Comparison of ENCODE assay signal across 8 cellular contexts in genomic region chrX:54639346-54640102, GRCh38.
A peak's percentile ranks its signal among the peaks of the same experiment; 100 is the strongest.
DNase-seq lines count a peak whose midpoint lies in the region; ATAC-seq and TF ChIP-seq lines count a peak whose summit lies in the region.

No MANE protein-coding gene starts in this region.

- peak overlapping the region; percentile 93 for H3K27ac ChIP-seq in cardiac muscle cell
- peak overlapping the region; percentile 96 for H3K27ac ChIP-seq in parathyroid adenoma
- H3K27ac ChIP-seq in tibial nerve: peak overlapping the region; percentile 79 to 95 (median 88)

- H3K36me3 ChIP-seq in adipocyte (ENCODE audit: control insufficient read depth, insufficient read depth, low read length, severe bottlenecking) (no peaks in the 10 kb centered on the region), cardiac muscle cell (no peaks in the 10 kb centered on the region), parathyroid adenoma (ENCODE audit: control insufficient read depth, insufficient read depth, low read length) (no peaks in the 10 kb centered on the region), tibial nerve (no peaks in the 10 kb centered on the region)

- peak; percentile 92 for ATAC-seq in HG02840 (IDR thresholded peaks at IDR 0.05; ENCODE audit: low FRiP score, unreplicated experiment)

- TF ChIP-seq POLR2A in tibial nerve (IDR thresholded peaks at IDR 0.05): peak; percentile 13 to 69

- peak overlapping the region; percentile 73 for H3K4me2 ChIP-seq in parathyroid adenoma (ENCODE audit: low read length)

- H3K4me3 ChIP-seq in GM12875 (ENCODE audit: low read depth, low read length) (peak overlapping the region; percentile 64), adipocyte (ENCODE audit: low read length) (peak overlapping the region; percentile 85), cardiac muscle cell (peak overlapping the region; percentile 35), parathyroid adenoma (ENCODE audit: low read depth, low read length) (peak overlapping the region; percentile 66), tibial nerve (peak overlapping the region; percentile 30 to 53 (median 34))

- H3K4me1 ChIP-seq in adipocyte (ENCODE audit: control insufficient read depth, insufficient read depth, low read length): peaks cover 10% of the 10 kb centered on the region
- no peaks in the 10 kb centered on the region for H3K4me1 ChIP-seq in cardiac muscle cell (ENCODE audit: low read depth)
- peaks cover 14% of the 10 kb centered on the region for H3K4me1 ChIP-seq in parathyroid adenoma
- H3K4me1 ChIP-seq in tibial nerve: no peaks in the 10 kb centered on the region

- peak; percentile 61; the same call in 1 of the 2 replicates for TF ChIP-seq CTCF in GM12875 (IDR thresholded peaks at IDR 0.05; ENCODE audit: borderline replicate concordance, insufficient read depth, low read depth, low read length)
- peak; percentile 62 for TF ChIP-seq CTCF in cardiac muscle cell (IDR thresholded peaks at IDR 0.05; ENCODE audit: low read depth, low read length)
- peak; percentile 52 for TF ChIP-seq CTCF in parathyroid adenoma (IDR thresholded peaks at IDR 0.05)
- peak; percentile 44 to 78 (median 56) for TF ChIP-seq CTCF in tibial nerve (IDR thresholded peaks at IDR 0.05)

- TF ChIP-seq EP300 in tibial nerve (IDR thresholded peaks at IDR 0.05): peak; percentile 55 to 92

- no peaks in the 10 kb centered on the region for H3K79me2 ChIP-seq in parathyroid adenoma

- H2AFZ ChIP-seq in parathyroid adenoma: peak overlapping the region; percentile 79

- H3K9me3 ChIP-seq in adipocyte (ENCODE audit: control insufficient read depth, low read length) (no peaks in the 10 kb centered on the region), cardiac muscle cell (ENCODE audit: low read depth) (no peaks in the 10 kb centered on the region), parathyroid adenoma (ENCODE audit: control insufficient read depth, low read length) (no peaks in the 10 kb centered on the region), tibial nerve (no peaks in the 10 kb centered on the region)

- H3K9ac ChIP-seq in adipocyte (ENCODE audit: low read length) (peak overlapping the region; percentile 88), parathyroid adenoma (no peak overlapping the region)

- DNase-seq in NCI-H1417 treated with DMSO at 0.1 percent for 48 hours (lab: John Stamatoyannopoulos, UW) (peak; percentile 70), SW 1271 (lab: John Stamatoyannopoulos, UW) (peak; percentile 63 to 78), adipocyte (ENCODE audit: low read depth) (peak; percentile 95), cardiac muscle cell (ENCODE audit: low read depth in 1 of 2, low spot score in 1 of 2) (peak; percentile 94 to 98), tibial nerve (ENCODE audit: low spot score in 2 of 2) (peak; percentile 89 to 92)

- 1 to 44% methylated on average over 44 to 47 of the region's 47 CpGs for WGBS in tibial nerve, 2 donors

- H3K27me3 ChIP-seq in adipocyte (replicated peaks; ENCODE audit: control insufficient read depth, insufficient read depth, low read length) (no peaks in the 10 kb centered on the region), cardiac muscle cell (no peaks in the 10 kb centered on the region), parathyroid adenoma (ENCODE audit: control insufficient read depth, insufficient read depth, low read length) (no peaks in the 10 kb centered on the region), tibial nerve (no peaks in the 10 kb centered on the region)

Comparison
In these comparisons a context has a peak if more than half of its experiments do, and no peak if none do; other contexts are left out.
1. Peak in every context shown above with its lines: DNase-seq, ATAC-seq, H3K4me3 ChIP-seq and H3K27ac ChIP-seq.
2. H3K4me3 ChIP-seq: peak in every context shown above with its lines; median percentile 85 in adipocyte; 66 in parathyroid adenoma; 64 in GM12875; 35 in cardiac muscle cell; 34 in tibial nerve.